1 cellular context compared by ENCODE assay signal in the genomic region with DNA sequence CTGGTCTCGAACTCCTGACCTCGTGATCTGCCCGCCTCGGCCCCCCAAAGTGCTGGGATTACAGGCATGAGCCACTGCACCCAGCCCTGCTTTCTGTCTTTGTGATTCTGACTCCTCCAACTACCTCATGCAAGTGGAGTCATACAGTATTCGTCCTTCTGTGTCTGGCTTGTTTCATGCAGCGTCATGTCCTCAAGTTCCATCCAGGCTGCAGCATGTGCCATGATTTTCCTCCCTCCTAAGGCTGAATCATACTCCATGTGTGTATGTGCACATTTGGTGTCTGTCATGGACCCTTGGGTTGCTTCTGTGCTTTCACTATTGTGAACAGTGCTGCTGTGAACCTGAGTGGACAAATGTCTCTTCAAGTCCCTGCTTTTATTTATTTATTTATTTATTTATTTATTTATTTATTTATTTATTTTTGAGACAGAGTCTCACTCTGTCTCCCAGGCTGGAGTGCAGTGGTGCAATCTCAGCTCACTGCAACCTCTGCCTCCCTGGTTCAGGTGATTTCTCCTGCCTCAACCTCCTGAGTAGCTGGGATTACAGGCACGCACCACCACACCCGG.
TF ChIP-seq lines count a peak whose summit lies in the region.

No MANE protein-coding gene starts in this region.

TF ChIP-seq in HEK293, 187 proteins besides CTCF, POLR2A, EP300 and RAD21 (continued from another document):
- peak; percentile 77 for TF ChIP-seq ZNF623 (tag by site-specific recombination; IDR thresholded peaks at IDR 0.05)
- TF ChIP-seq ZXDB (tag by site-specific recombination; IDR thresholded peaks at IDR 0.05) = peak; percentile 44; the same call in 1 of the 2 replicates
- 0 out of 2 replicates have a peak, but pooled peaks have one; percentile 10 for TF ChIP-seq ZFP3 (tag by site-specific recombination; IDR thresholded peaks at IDR 0.05; ENCODE audit: low read depth)
- TF ChIP-seq ZNF664 (tag by site-specific recombination; IDR thresholded peaks at IDR 0.05) = peak; percentile 72
- TF ChIP-seq, protein P1, sequence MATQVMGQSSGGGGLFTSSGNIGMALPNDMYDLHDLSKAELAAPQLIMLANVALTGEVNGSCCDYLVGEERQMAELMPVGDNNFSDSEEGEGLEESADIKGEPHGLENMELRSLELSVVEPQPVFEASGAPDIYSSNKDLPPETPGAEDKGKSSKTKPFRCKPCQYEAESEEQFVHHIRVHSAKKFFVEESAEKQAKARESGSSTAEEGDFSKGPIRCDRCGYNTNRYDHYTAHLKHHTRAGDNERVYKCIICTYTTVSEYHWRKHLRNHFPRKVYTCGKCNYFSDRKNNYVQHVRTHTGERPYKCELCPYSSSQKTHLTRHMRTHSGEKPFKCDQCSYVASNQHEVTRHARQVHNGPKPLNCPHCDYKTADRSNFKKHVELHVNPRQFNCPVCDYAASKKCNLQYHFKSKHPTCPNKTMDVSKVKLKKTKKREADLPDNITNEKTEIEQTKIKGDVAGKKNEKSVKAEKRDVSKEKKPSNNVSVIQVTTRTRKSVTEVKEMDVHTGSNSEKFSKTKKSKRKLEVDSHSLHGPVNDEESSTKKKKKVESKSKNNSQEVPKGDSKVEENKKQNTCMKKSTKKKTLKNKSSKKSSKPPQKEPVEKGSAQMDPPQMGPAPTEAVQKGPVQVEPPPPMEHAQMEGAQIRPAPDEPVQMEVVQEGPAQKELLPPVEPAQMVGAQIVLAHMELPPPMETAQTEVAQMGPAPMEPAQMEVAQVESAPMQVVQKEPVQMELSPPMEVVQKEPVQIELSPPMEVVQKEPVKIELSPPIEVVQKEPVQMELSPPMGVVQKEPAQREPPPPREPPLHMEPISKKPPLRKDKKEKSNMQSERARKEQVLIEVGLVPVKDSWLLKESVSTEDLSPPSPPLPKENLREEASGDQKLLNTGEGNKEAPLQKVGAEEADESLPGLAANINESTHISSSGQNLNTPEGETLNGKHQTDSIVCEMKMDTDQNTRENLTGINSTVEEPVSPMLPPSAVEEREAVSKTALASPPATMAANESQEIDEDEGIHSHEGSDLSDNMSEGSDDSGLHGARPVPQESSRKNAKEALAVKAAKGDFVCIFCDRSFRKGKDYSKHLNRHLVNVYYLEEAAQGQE (tag by site-specific recombination; IDR thresholded peaks at IDR 0.05) = peak; percentile 61; the same call in 1 of the 2 replicates
- TF ChIP-seq ZNF266 (tag by site-specific recombination; IDR thresholded peaks at IDR 0.05; ENCODE audit: low read depth) = peak; percentile 77
- peak; percentile 37 for TF ChIP-seq ZNF510 (tag by site-specific recombination; IDR thresholded peaks at IDR 0.05; ENCODE audit: insufficient replicate concordance)
- TF ChIP-seq, protein P2, sequence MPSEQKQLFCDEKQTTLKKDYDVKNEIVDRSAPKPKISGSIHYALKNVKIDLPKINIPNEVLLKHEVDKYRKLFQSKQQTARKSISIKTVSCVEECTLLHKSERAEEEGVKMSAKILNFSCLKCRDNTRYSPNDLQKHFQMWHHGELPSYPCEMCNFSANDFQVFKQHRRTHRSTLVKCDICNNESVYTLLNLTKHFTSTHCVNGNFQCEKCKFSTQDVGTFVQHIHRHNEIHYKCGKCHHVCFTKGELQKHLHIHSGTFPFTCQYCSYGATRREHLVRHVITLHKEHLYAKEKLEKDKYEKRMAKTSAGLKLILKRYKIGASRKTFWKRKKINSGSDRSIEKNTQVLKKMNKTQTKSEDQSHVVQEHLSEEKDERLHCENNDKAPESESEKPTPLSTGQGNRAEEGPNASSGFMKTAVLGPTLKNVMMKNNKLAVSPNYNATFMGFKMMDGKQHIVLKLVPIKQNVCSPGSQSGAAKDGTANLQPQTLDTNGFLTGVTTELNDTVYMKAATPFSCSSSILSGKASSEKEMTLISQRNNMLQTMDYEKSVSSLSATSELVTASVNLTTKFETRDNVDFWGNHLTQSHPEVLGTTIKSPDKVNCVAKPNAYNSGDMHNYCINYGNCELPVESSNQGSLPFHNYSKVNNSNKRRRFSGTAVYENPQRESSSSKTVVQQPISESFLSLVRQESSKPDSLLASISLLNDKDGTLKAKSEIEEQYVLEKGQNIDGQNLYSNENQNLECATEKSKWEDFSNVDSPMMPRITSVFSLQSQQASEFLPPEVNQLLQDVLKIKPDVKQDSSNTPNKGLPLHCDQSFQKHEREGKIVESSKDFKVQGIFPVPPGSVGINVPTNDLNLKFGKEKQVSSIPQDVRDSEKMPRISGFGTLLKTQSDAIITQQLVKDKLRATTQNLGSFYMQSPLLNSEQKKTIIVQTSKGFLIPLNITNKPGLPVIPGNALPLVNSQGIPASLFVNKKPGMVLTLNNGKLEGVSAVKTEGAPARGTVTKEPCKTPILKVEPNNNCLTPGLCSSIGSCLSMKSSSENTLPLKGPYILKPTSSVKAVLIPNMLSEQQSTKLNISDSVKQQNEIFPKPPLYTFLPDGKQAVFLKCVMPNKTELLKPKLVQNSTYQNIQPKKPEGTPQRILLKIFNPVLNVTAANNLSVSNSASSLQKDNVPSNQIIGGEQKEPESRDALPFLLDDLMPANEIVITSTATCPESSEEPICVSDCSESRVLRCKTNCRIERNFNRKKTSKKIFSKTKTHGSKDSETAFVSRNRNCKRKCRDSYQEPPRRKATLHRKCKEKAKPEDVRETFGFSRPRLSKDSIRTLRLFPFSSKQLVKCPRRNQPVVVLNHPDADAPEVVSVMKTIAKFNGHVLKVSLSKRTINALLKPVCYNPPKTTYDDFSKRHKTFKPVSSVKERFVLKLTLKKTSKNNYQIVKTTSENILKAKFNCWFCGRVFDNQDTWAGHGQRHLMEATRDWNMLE (tag by site-specific recombination; conservative IDR thresholded peaks at IDR 0.05; ENCODE audit: low read depth) = peak; percentile 93
- 0 out of 2 replicates have a peak, but pooled peaks have one; percentile 57 for TF ChIP-seq ZNF530 (tag by site-specific recombination; IDR thresholded peaks at IDR 0.05; ENCODE audit: low read depth)
- TF ChIP-seq, protein P3, sequence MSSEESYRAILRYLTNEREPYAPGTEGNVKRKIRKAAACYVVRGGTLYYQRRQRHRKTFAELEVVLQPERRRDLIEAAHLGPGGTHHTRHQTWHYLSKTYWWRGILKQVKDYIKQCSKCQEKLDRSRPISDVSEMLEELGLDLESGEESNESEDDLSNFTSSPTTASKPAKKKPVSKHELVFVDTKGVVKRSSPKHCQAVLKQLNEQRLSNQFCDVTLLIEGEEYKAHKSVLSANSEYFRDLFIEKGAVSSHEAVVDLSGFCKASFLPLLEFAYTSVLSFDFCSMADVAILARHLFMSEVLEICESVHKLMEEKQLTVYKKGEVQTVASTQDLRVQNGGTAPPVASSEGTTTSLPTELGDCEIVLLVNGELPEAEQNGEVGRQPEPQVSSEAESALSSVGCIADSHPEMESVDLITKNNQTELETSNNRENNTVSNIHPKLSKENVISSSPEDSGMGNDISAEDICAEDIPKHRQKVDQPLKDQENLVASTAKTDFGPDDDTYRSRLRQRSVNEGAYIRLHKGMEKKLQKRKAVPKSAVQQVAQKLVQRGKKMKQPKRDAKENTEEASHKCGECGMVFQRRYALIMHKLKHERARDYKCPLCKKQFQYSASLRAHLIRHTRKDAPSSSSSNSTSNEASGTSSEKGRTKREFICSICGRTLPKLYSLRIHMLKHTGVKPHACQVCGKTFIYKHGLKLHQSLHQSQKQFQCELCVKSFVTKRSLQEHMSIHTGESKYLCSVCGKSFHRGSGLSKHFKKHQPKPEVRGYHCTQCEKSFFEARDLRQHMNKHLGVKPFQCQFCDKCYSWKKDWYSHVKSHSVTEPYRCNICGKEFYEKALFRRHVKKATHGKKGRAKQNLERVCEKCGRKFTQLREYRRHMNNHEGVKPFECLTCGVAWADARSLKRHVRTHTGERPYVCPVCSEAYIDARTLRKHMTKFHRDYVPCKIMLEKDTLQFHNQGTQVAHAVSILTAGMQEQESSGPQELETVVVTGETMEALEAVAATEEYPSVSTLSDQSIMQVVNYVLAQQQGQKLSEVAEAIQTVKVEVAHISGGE (tag by site-specific recombination; conservative IDR thresholded peaks at IDR 0.05; ENCODE audit: low read depth) = peak; percentile 74
- TF ChIP-seq ZFP37 (tag by site-specific recombination; IDR thresholded peaks at IDR 0.05) = 0 out of 2 replicates have a peak, but pooled peaks have one; percentile 25
- TF ChIP-seq ZNF292 (tag by site-specific recombination; IDR thresholded peaks at IDR 0.05; ENCODE audit: borderline replicate concordance, low read depth) = peak; percentile 81; the same call in 1 of the 2 replicates
- peak; percentile 71 for TF ChIP-seq ZNF558 (tag by site-specific recombination; IDR thresholded peaks at IDR 0.05)
- TF ChIP-seq ZNF501 (tag by site-specific recombination; IDR thresholded peaks at IDR 0.05) = 0 out of 2 replicates have a peak, but pooled peaks have one; percentile 34
- TF ChIP-seq GFI1B (tag by site-specific recombination; IDR thresholded peaks at IDR 0.05) = 0 out of 2 replicates have a peak, but pooled peaks have one; percentile 35
- TF ChIP-seq, protein P4, sequence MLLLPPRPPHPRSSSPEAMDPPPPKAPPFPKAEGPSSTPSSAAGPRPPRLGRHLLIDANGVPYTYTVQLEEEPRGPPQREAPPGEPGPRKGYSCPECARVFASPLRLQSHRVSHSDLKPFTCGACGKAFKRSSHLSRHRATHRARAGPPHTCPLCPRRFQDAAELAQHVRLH (tag by site-specific recombination; IDR thresholded peaks at IDR 0.05) = 0 out of 2 replicates have a peak, but pooled peaks have one; percentile 40
- TF ChIP-seq ZBTB8A (tag by site-specific recombination; IDR thresholded peaks at IDR 0.05) = peak; percentile 78
- TF ChIP-seq ZNF223 (tag by site-specific recombination; IDR thresholded peaks at IDR 0.05) = 0 out of 2 replicates have a peak, but pooled peaks have one; percentile 64
- peak; percentile 59; the same call in 1 of the 2 replicates for TF ChIP-seq GLI2 (tag by site-specific recombination; IDR thresholded peaks at IDR 0.05; ENCODE audit: borderline replicate concordance, low read depth)
- peak; percentile 39 for TF ChIP-seq ZNF654 (tag by site-specific recombination; IDR thresholded peaks at IDR 0.05; ENCODE audit: low read depth)
- 0 out of 2 replicates have a peak, but pooled peaks have one; percentile 16 for TF ChIP-seq ZNF629 (tag by site-specific recombination; IDR thresholded peaks at IDR 0.05)
